In genomic region chr12:8624750-8625149, GRCh38 we compare ENCODE assay signal across 4 cellular contexts. TPM values are rescaled to one million over a fixed set of nuclear protein-coding genes. Genes with fewer than 3 reads are reported as not detected.
"Had no signal": no experiment of that assay in that cellular context is flagged by ENCODE, and none has a peak within 500 bp of the region (broad histone marks: within the 10 kb centered on the region; RNA-seq: fewer than 3 reads in every experiment).

No MANE protein-coding gene starts in this region.

RNA-seq across cellular contexts. Expression of gene AICDA, which starts 12.1 kb away (rescaled TPM):
- total RNA-seq: LHCN-M2, M059J, MCF 10A, NCI-H460 had no signal

RNA-seq across cellular contexts. Expression of gene MFAP5, which starts 37.9 kb away (rescaled TPM):
- total RNA-seq: M059J, NCI-H460 had no signal
